ENCODE assay signal across 19 cellular contexts in the genomic region with DNA sequence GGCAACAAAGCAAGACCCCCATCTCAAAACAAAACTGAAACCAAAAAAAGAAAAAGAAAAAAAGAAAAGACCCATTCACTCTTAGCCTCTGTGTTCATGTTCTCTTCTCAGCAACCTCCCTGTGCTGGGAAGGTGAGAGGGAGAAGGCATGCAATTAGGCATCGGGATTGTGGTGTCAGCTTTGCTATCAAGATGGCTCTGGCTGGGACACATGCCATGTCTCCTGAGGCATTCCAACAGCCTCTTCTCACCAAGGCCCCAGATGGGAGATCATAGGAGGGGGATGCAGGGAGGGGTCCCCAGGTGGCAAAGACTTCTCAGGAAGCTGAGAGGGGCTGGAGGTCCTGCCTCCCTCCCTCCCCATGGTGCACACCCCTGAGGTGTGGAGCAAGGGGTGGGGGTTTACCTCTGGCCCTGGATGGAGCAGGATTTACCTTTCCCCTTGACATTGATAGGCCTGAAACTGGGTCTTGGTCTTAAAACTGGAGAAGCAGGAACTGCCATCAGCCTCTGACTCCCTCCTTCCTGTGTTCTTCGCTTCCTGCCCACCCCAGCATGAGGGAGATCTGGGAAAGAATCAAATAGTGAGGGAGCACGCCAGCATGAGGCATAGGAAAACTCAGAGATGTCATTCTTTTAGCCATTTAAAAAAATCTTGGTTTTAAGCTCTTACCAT.
DNase-seq lines count a peak whose midpoint lies in the region; ATAC-seq, FAIRE-seq and TF ChIP-seq lines count a peak whose summit lies in the region.
"Had no signal": no experiment of that assay in that cellular context is flagged by ENCODE, and none has a peak within 500 bp of the region (broad histone marks: within the 10 kb centered on the region; RNA-seq: fewer than 3 reads in every experiment).

No MANE protein-coding gene starts in this region.

- H3K9me3 Mint-ChIP-seq in stimulated activated naive B cell treated with anti-CD40 and anti-IgM and Interleukin-4, amounts not matched to agents 10 μg/mL and 1 μg/mL and 100 μg/mL, for 72 hours: no peaks in the 10 kb centered on the region
- H3K9me3 Mint-ChIP-seq: H9 had no signal

- TF ChIP-seq CTCF in endothelial cell of umbilical vein (IDR thresholded peaks at IDR 0.05; ENCODE audit: extremely low read depth in 1 of 2, insufficient read depth in 1 of 2, low read depth in 1 of 2, low read length in 2 of 2) (no peak), heart left ventricle (IDR thresholded peaks at IDR 0.05) (no peak)

- CTCF ChIA-PET in endothelial cell of umbilical vein (lab: Charles Lee): interaction anchor here (1.3 to 3.5 kb wide), 2 partner anchors 10 to 48 kb away, joined by 5 to 16 read pairs; no protein-coding TSS in a partner anchor

- WGBS in heart left ventricle, 4 donors: 61 to 70% (median 65%) methylated on average over 3 of the region's 3 CpGs

- H3K27ac ChIP-seq in endothelial cell of umbilical vein (ENCODE audit: insufficient read depth, low read depth, low read length) (peak overlapping the region; percentile 98), heart left ventricle (no peak overlapping the region)
- H3K27ac ChIP-seq: 22Rv1, BLaER1 had no signal

- H3K4me3 ChIP-seq in endothelial cell of umbilical vein (replicated peaks in 1 of 3; ENCODE audit: insufficient read depth in 1 of 3, low read depth in 1 of 3, low read length in 3 of 3): no peak overlapping the region
- no peak overlapping the region for H3K4me3 ChIP-seq in heart left ventricle
- H3K4me3 ChIP-seq: BLaER1 had no signal

- H3K4me1 ChIP-seq in endothelial cell of umbilical vein (ENCODE audit: control insufficient read depth, extremely low read depth, insufficient read depth, low read length) (peaks cover 40% of the 10 kb centered on the region), heart left ventricle (peaks cover 0 to 14% (median 5%) of the 10 kb centered on the region in 12 donors)
- H3K4me1 ChIP-seq: BLaER1 had no signal

- no peaks in the 10 kb centered on the region for H4K20me1 ChIP-seq in endothelial cell of umbilical vein (replicated peaks; ENCODE audit: control insufficient read depth, extremely low read depth, insufficient read depth, low read length)
- H4K20me1 ChIP-seq: BLaER1 had no signal

- H3K4me1 Mint-ChIP-seq in stimulated activated naive B cell treated with anti-CD40 and anti-IgM and Interleukin-4, amounts not matched to agents 10 μg/mL and 1 μg/mL and 100 μg/mL, for 72 hours: peaks cover 8 to 20% of the 10 kb centered on the region in 2 donors

- DNase-seq in NCI-H2171 treated with DMSO at 0.1 percent for 48 hours (lab: John Stamatoyannopoulos, UW) (peak; percentile 27), NCI-H2171 (lab: John Stamatoyannopoulos, UW) (no peak), RKO (ENCODE audit: low spot score) (peak; percentile 73), endothelial cell of umbilical vein (ENCODE audit: low read depth, low spot score) (peak; percentile 56), heart left ventricle (no peak)
- no peak for DNase-seq in stimulated activated naive B cell treated with anti-CD40 and anti-IgM and Interleukin-4, amounts not matched to agents 10 μg/mL and 1 μg/mL and 100 μg/mL, for 72 hours
- DNase-seq in activated CD4-positive, CD25-positive, alpha-beta regulatory T cell treated with anti-CD3 and anti-CD28 coated beads, Interleukin-2, amount 50 U/mL, for 72 hours: no peak
- DNase-seq: DMS 273 treated with DMSO at 0.1 percent for 48 hours, H9, NCI-H1092 treated with DMSO at 0.1 percent for 48 hours, NCI-H187, NCI-H446 treated with DMSO at 0.1 percent for 48 hours, NCI-H748 treated with DMSO at 0.1 percent for 48 hours, SIG-M5 had no signal

- no peak overlapping the region for H3K4me3 Mint-ChIP-seq in stimulated activated naive B cell treated with anti-CD40 and anti-IgM and Interleukin-4, amounts not matched to agents 10 μg/mL and 1 μg/mL and 100 μg/mL, for 72 hours
- H3K4me3 Mint-ChIP-seq: H9 had no signal

- FAIRE-seq in endothelial cell of umbilical vein (lab: Jason Lieb, UNC): peak; percentile 75
- FAIRE-seq: HTR-8/SVneo had no signal

- no peaks in the 10 kb centered on the region for H3K9me3 ChIP-seq in endothelial cell of umbilical vein (replicated peaks; ENCODE audit: control insufficient read depth, insufficient read depth, low read length)
- no peaks in the 10 kb centered on the region for H3K9me3 ChIP-seq in heart left ventricle
- H3K9me3 ChIP-seq: BLaER1 had no signal

- POLR2A ChIA-PET in endothelial cell of umbilical vein (lab: Charles Lee): interaction anchor here (1.0 kb wide), 1 partner anchor 9 kb away, joined by 3 read pairs; no protein-coding TSS in a partner anchor

- no peak for ATAC-seq in stimulated activated naive B cell treated with anti-CD40 and anti-IgM and Interleukin-4, amounts not matched to agents 10 μg/mL and 1 μg/mL and 100 μg/mL, for 72 hours (replicated peaks)
- ATAC-seq in heart left ventricle (no peak), HG03095 (IDR thresholded peaks at IDR 0.05; ENCODE audit: unreplicated experiment) (no peak)
- ATAC-seq: Panc1 had no signal

- no peaks in the 10 kb centered on the region for H3K36me3 Mint-ChIP-seq in stimulated activated naive B cell treated with anti-CD40 and anti-IgM and Interleukin-4, amounts not matched to agents 10 μg/mL and 1 μg/mL and 100 μg/mL, for 72 hours

- H3K36me3 ChIP-seq in endothelial cell of umbilical vein (ENCODE audit: control insufficient read depth in 2 of 2, extremely low read depth in 1 of 2, insufficient read depth in 2 of 2, low read length in 2 of 2): no peaks in the 10 kb centered on the region
- H3K36me3 ChIP-seq in heart left ventricle: no peaks in the 10 kb centered on the region
- H3K36me3 ChIP-seq: BLaER1 had no signal

- peaks cover 10 to 11% of the 10 kb centered on the region in 2 donors for H3K27me3 Mint-ChIP-seq in stimulated activated naive B cell treated with anti-CD40 and anti-IgM and Interleukin-4, amounts not matched to agents 10 μg/mL and 1 μg/mL and 100 μg/mL, for 72 hours

- H3K4me2 ChIP-seq in endothelial cell of umbilical vein (ENCODE audit: insufficient read depth, low read length): peak overlapping the region; percentile 10
- H3K4me2 ChIP-seq: BLaER1 had no signal

- dilution Hi-C loops in endothelial cell of umbilical vein (cut with MboI; ENCODE audit: extremely low pct_ligation_motif_present, low sequenced_read_pairs): no loop called here

- TF ChIP-seq POLR2A in endothelial cell of umbilical vein (IDR thresholded peaks at IDR 0.05; ENCODE audit: low read depth, low read length) (no peak), heart left ventricle (IDR thresholded peaks at IDR 0.05) (no peak)

- no peaks in the 10 kb centered on the region for H3K27me3 ChIP-seq in endothelial cell of umbilical vein (ENCODE audit: control insufficient read depth in 2 of 2, insufficient read depth in 2 of 2, low read length in 2 of 2)
- no peaks in the 10 kb centered on the region for H3K27me3 ChIP-seq in heart left ventricle
- H3K27me3 ChIP-seq: BLaER1 had no signal

- no peaks in the 10 kb centered on the region for H3K9me1 ChIP-seq in endothelial cell of umbilical vein (replicated peaks; ENCODE audit: control insufficient read depth, extremely low read depth, insufficient read depth, low read length)

- no peaks in the 10 kb centered on the region for H3K79me2 ChIP-seq in endothelial cell of umbilical vein (ENCODE audit: control insufficient read depth, insufficient read depth, low read length)

- H2AFZ ChIP-seq in endothelial cell of umbilical vein (ENCODE audit: low read depth, low read length): peak overlapping the region; percentile 65

- intact Hi-C loops in endothelial cell of umbilical vein (cut with micrococcal nuclease) (no loop called here), heart left ventricle (cut with DNase I) (loop anchor here in 1 of 10 donors (10.0 kb wide), 1 partner anchor 503 kb away; no protein-coding TSS in a partner anchor)

- H3K9ac ChIP-seq in endothelial cell of umbilical vein (replicated peaks; ENCODE audit: extremely low read depth, insufficient read depth, low read length): peak overlapping the region; percentile 21
- H3K9ac ChIP-seq: BLaER1 had no signal

- H3K27ac Mint-ChIP-seq in stimulated activated naive B cell treated with anti-CD40 and anti-IgM and Interleukin-4, amounts not matched to agents 10 μg/mL and 1 μg/mL and 100 μg/mL, for 72 hours: peak overlapping the region; percentile 51

- no TSS peak for BruUV-seq in endothelial cell of umbilical vein (replicated peaks; lab: Mats Ljungman, UMichigan)

TF ChIP-seq in endothelial cell of umbilical vein, 7 proteins besides CTCF, POLR2A, EP300 and RAD21:
- TF ChIP-seq GATA2 (IDR thresholded peaks at IDR 0.05; ENCODE audit: insufficient read depth, insufficient read length, low read depth, low read length) (peak; percentile 21), FOS (IDR thresholded peaks at IDR 0.05; ENCODE audit: borderline replicate concordance, insufficient read depth, low read length) (peak; percentile 38), EZH2 (IDR thresholded peaks at IDR 0.05; ENCODE audit: borderline replicate concordance, low read depth, low read length, severe bottlenecking) (no peak)

Comparison
In these comparisons a context has a peak if more than half of its experiments do, and no peak if none do; other contexts are left out.
1. DNase-seq: peak in NCI-H2171 treated with DMSO at 0.1 percent for 48 hours (single experiment), RKO (single experiment) and endothelial cell of umbilical vein (single experiment); none in NCI-H2171 (single experiment), stimulated activated naive B cell treated with anti-CD40 and anti-IgM and Interleukin-4, amounts not matched to agents 10 μg/mL and 1 μg/mL and 100 μg/mL, for 72 hours (single experiment), activated CD4-positive, CD25-positive, alpha-beta regulatory T cell treated with anti-CD3 and anti-CD28 coated beads, Interleukin-2, amount 50 U/mL, for 72 hours (single experiment) and heart left ventricle (0 of 5).